8 cellular contexts compared by ENCODE assay signal in the genomic region with DNA sequence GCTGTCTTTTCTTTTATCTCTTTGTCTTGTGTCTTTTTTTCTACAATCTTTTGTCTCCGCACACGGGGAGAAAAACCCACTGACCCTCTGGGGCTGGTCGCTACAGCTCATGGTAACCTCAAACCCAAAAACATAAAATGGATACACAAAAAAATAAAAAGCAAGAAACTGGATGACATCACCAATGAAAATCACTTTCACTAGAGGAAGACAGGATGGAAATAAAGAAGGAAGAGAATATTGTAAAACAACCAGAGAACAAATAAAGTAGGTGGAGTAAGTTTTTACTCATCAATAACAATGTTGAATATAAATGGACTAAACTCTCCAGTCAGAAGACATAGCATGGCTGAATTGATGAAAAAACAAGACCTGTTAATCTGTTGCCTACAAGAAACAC. TPM values are rescaled to one million over a fixed set of nuclear protein-coding genes. Genes with fewer than 3 reads are reported as not detected.
"Had no signal": no experiment of that assay in that cellular context is flagged by ENCODE, and none has a peak within 500 bp of the region (broad histone marks: within the 10 kb centered on the region; RNA-seq: fewer than 3 reads in every experiment).

No MANE protein-coding gene starts in this region.

- DNase-seq: GDM1, GF-D8 had no signal

- H3K4me3 ChIP-seq: GM12878 had no signal

- ATAC-seq: GM12878 had no signal

- FAIRE-seq: G401.6, GM12878, GM12891, GM12892, GM18507, GM19239 had no signal

RNA-seq across cellular contexts. Expression of a gene that starts 17.6 kb away (rescaled TPM):
- total RNA-seq: GM12878 had no signal
